ENCODE assay signal across 18 cellular contexts in genomic region chr7:22120391-22121053, GRCh38.
DNase-seq lines count a peak whose midpoint lies in the region; TF ChIP-seq lines count a peak whose summit lies in the region.
"Had no signal": no experiment of that assay in that cellular context is flagged by ENCODE, and none has a peak within 500 bp of the region (broad histone marks: within the 10 kb centered on the region; RNA-seq: fewer than 3 reads in every experiment).

No MANE protein-coding gene starts in this region.

- POLR2A ChIA-PET in HEK293T (lab: Yijun Ruan, JAX), result no interaction called here

- CTCF ChIA-PET in HEK293T (lab: Yijun Ruan, JAX), result interaction anchor here (1.2 kb wide), 1 partner anchor 11 kb away, joined by 4 read pairs; no protein-coding TSS in a partner anchor

- DNase-seq in activated CD8-positive, alpha-beta memory T cell treated with anti-CD3 and anti-CD28 coated beads for 24 hours, result peak; percentile 7
- DNase-seq in activated CD8-positive, alpha-beta memory T cell treated with anti-CD3 and anti-CD28 coated beads, Interleukin-2, amount 50 U/mL, for 4 hours, result no peak
- DNase-seq in HEK293T (ENCODE audit: extremely low spot score) (peak; percentile 24), dermis microvascular lymphatic vessel endothelial cell (ENCODE audit: low read depth in 2 of 2) (peak; percentile 49 to 58), substantia nigra (lab: John Stamatoyannopoulos, UW) (no peak), amniotic stem cell (lab: John Stamatoyannopoulos, UW) (no peak)
- no peak for DNase-seq in stimulated activated CD4-positive, alpha-beta T cell treated with anti-CD3 and anti-CD28 coated beads, Interleukin-2, amount 100 ng/mL, for 24 hours
- DNase-seq: COR-L47, HFFc6, Kasumi-1, MM.1S, NCI-H1105 treated with DMSO at 0.1 percent for 48 hours, NCI-H187 treated with DMSO at 0.1 percent for 48 hours, NCI-H2171, NCI-H446 treated with DMSO at 0.1 percent for 48 hours, NCI-H748 treated with DMSO at 0.1 percent for 48 hours, PC-9 had no signal

- peak overlapping the region; percentile 40 for H3K27ac ChIP-seq in substantia nigra (ENCODE audit: low read depth, low read length, poor library complexity, severe bottlenecking)
- H3K27ac ChIP-seq: A549, PC-9 had no signal

TF ChIP-seq in HEK293T, 16 proteins besides CTCF, POLR2A, EP300 and RAD21:
- no peak for TF ChIP-seq TARDBP (IDR thresholded peaks at IDR 0.05)
- TF ChIP-seq L3MBTL2 (conservative IDR thresholded peaks at IDR 0.05), result peak; percentile 41; the same call in 1 of the 2 replicates
- peak; percentile 87 for TF ChIP-seq PKNOX1 (IDR thresholded peaks at IDR 0.05)

Comparison
In these comparisons a context has a peak if more than half of its experiments do, and no peak if none do; other contexts are left out.
1. DNase-seq: peak in activated CD8-positive, alpha-beta memory T cell treated with anti-CD3 and anti-CD28 coated beads for 24 hours (single experiment), HEK293T (single experiment) and dermis microvascular lymphatic vessel endothelial cell (2 of 2); none in activated CD8-positive, alpha-beta memory T cell treated with anti-CD3 and anti-CD28 coated beads, Interleukin-2, amount 50 U/mL, for 4 hours (single experiment), substantia nigra (0 of 49), stimulated activated CD4-positive, alpha-beta T cell treated with anti-CD3 and anti-CD28 coated beads, Interleukin-2, amount 100 ng/mL, for 24 hours (0 of 2) and amniotic stem cell (single experiment).